In the genomic region with DNA sequence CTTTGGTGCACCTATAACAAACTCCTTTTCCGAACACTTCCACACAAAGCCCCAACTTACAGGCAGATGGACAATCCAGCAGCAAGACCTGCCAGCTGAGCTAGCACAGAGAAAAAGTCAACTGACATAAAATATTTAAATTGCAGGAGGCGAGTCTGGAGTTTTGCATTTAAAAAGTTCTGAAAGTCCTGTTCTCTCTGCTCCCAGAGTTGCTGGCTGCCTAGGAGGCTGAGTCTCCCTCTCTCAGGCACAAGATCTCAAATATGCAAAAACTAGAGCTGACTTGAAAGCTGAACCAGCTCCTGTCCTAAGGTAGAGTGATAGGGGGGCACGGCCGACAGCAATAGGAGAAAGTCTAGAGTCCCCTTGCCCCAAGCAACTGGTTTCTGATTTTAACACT, we compare ENCODE assay signal across 1 cellular context.
TF ChIP-seq lines count a peak whose summit lies in the region.

No MANE protein-coding gene starts in this region.

TF ChIP-seq in IMR-90, 13 proteins besides CTCF, POLR2A, EP300 and RAD21 (continued from another document):
- TF ChIP-seq ELK1 (IDR thresholded peaks at IDR 0.05; ENCODE audit: borderline replicate concordance, low read depth, low read length) (no peak), MXI1 (IDR thresholded peaks at IDR 0.05; ENCODE audit: borderline replicate concordance, low read depth, low read length) (no peak), MAZ (IDR thresholded peaks at IDR 0.05; ENCODE audit: borderline replicate concordance, low read depth, low read length) (no peak), CEBPB (IDR thresholded peaks at IDR 0.05; ENCODE audit: low read depth, low read length) (no peak), MAFK (IDR thresholded peaks at IDR 0.05; ENCODE audit: low read depth, low read length) (no peak), USF2 (IDR thresholded peaks at IDR 0.05; ENCODE audit: low read depth, low read length) (no peak)
